Comparison of ENCODE assay signal across 20 cellular contexts in the genomic region with DNA sequence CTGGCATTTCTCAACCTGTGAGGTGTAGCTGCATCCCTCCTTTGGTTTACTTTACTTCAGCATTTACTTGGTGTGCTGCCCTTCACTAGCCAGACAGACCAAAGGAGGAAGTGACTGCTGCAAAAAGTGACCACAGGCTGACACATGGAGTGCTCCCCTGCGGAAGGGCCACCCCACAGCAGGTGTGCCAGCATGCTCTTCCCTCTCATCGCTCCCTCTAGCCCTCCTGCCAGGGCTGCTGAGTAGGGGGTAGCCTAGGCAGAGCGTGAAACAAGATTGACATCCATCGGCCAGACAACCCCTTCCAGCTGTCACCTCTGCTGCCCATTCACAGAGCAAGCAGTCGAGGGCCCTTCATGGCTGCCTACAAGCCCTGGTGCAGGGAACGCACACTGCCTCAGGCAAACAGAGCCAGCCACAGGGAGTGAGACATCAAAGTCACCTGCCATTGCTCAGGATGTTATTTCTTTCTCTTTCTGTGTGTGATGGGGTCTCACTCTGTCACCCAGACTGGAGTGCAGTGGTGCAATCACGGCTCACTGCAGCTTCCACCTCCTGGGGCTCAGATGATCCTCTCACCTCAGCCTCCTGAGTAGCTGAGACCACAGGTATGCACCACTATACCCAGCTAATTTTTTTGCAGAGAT.
DNase-seq lines count a peak whose midpoint lies in the region; ATAC-seq and TF ChIP-seq lines count a peak whose summit lies in the region.
"Had no signal": no experiment of that assay in that cellular context is flagged by ENCODE, and none has a peak within 500 bp of the region (broad histone marks: within the 10 kb centered on the region; RNA-seq: fewer than 3 reads in every experiment).

No MANE protein-coding gene starts in this region.

- H3K4me1 Mint-ChIP-seq in activated CD8-positive, alpha-beta memory T cell treated with anti-CD3 and anti-CD28 coated beads, Interleukin-2, amount 10 ng/mL, durations not matched to agents 7 days and 5 days, result peaks cover 6% of the 10 kb centered on the region
- H3K4me1 Mint-ChIP-seq in HFFc6 (ENCODE audit: low read depth), result no peaks in the 10 kb centered on the region; the same call in 1 of the 2 replicates
- H3K4me1 Mint-ChIP-seq in osteocyte (ENCODE audit: unreplicated experiment), result peaks cover 23% of the 10 kb centered on the region
- H3K4me1 Mint-ChIP-seq: stimulated activated effector memory CD8-positive, alpha-beta T cell treated with anti-CD3 and anti-CD28 coated beads, Interleukin-12 subunit alpha, Interleukin-12 subunit beta, amount 100 ng/mL, for 72 hours had no signal

- no peak overlapping the region for H3K4me3 ChIP-seq in coronary artery
- H3K4me3 ChIP-seq: body of pancreas, pancreas had no signal

- CTCF ChIA-PET in activated CD8-positive, alpha-beta memory T cell treated with anti-CD3 and anti-CD28 coated beads, Interleukin-2, amount 10 ng/mL, durations not matched to agents 7 days and 5 days (lab: Charles Lee), result no interaction called here

- no peak overlapping the region for H3K4me3 Mint-ChIP-seq in activated CD8-positive, alpha-beta memory T cell treated with anti-CD3 and anti-CD28 coated beads, Interleukin-2, amount 10 ng/mL, durations not matched to agents 7 days and 5 days
- H3K4me3 Mint-ChIP-seq in HFFc6, result no peak overlapping the region
- no peak overlapping the region for H3K4me3 Mint-ChIP-seq in osteocyte (ENCODE audit: unreplicated experiment)
- H3K4me3 Mint-ChIP-seq: activated naive CD4-positive, alpha-beta T cell treated with anti-CD3 and anti-CD28 coated beads, Interleukin-2, amount 50 U/mL, for 24 hours; activated T-cell treated with anti-CD3 and anti-CD28 coated beads, Interleukin-2, amount 50 U/mL, for 72 hours; CD8-positive, alpha-beta T cell; endodermal cell; stimulated activated effector memory CD8-positive, alpha-beta T cell treated with anti-CD3 and anti-CD28 coated beads, Interleukin-12 subunit alpha, Interleukin-12 subunit beta, amount 100 ng/mL, for 72 hours had no signal

- TF ChIP-seq CTCF in coronary artery (IDR thresholded peaks at IDR 0.05) (no peak), HFFc6 (IDR thresholded peaks at IDR 0.05) (no peak), osteocyte (IDR thresholded peaks at IDR 0.05) (no peak)

- no peak overlapping the region for H3K27ac ChIP-seq in coronary artery
- H3K27ac ChIP-seq: body of pancreas, pancreas, VCaP had no signal

- no peak for ATAC-seq in activated CD8-positive, alpha-beta memory T cell treated with anti-CD3 and anti-CD28 coated beads, Interleukin-2, amount 10 ng/mL, durations not matched to agents 7 days and 5 days
- no peak for ATAC-seq in left lobe of liver
- ATAC-seq: activated T-cell treated with anti-CD3 and anti-CD28 coated beads, Interleukin-2, amount 50 U/mL, for 72 hours; body of pancreas; CD8-positive, alpha-beta T cell; sciatic nerve; stimulated activated effector memory CD8-positive, alpha-beta T cell treated with anti-CD3 and anti-CD28 coated beads, Interleukin-12 subunit alpha, Interleukin-12 subunit beta, amount 100 ng/mL, for 72 hours had no signal

- no peak overlapping the region for H3K27ac Mint-ChIP-seq in activated CD8-positive, alpha-beta memory T cell treated with anti-CD3 and anti-CD28 coated beads, Interleukin-2, amount 10 ng/mL, durations not matched to agents 7 days and 5 days
- H3K27ac Mint-ChIP-seq in HFFc6, result no peak overlapping the region
- H3K27ac Mint-ChIP-seq in osteocyte (ENCODE audit: unreplicated experiment), result no peak overlapping the region
- H3K27ac Mint-ChIP-seq: activated naive CD4-positive, alpha-beta T cell treated with anti-CD3 and anti-CD28 coated beads, Interleukin-2, amount 50 U/mL, for 24 hours; activated T-cell treated with anti-CD3 and anti-CD28 coated beads, Interleukin-2, amount 50 U/mL, for 72 hours; CD8-positive, alpha-beta T cell; endodermal cell; stimulated activated effector memory CD8-positive, alpha-beta T cell treated with anti-CD3 and anti-CD28 coated beads, Interleukin-12 subunit alpha, Interleukin-12 subunit beta, amount 100 ng/mL, for 72 hours had no signal

- H3K36me3 Mint-ChIP-seq in activated CD8-positive, alpha-beta memory T cell treated with anti-CD3 and anti-CD28 coated beads, Interleukin-2, amount 10 ng/mL, durations not matched to agents 7 days and 5 days, result no peaks in the 10 kb centered on the region
- H3K36me3 Mint-ChIP-seq in HFFc6 (ENCODE audit: low read depth), result no peaks in the 10 kb centered on the region
- no peaks in the 10 kb centered on the region for H3K36me3 Mint-ChIP-seq in osteocyte (ENCODE audit: unreplicated experiment)
- H3K36me3 Mint-ChIP-seq: activated naive CD4-positive, alpha-beta T cell treated with anti-CD3 and anti-CD28 coated beads, Interleukin-2, amount 50 U/mL, for 24 hours; CD8-positive, alpha-beta T cell; stimulated activated effector memory CD8-positive, alpha-beta T cell treated with anti-CD3 and anti-CD28 coated beads, Interleukin-12 subunit alpha, Interleukin-12 subunit beta, amount 100 ng/mL, for 72 hours had no signal

- no peaks in the 10 kb centered on the region for H3K27me3 Mint-ChIP-seq in activated CD8-positive, alpha-beta memory T cell treated with anti-CD3 and anti-CD28 coated beads, Interleukin-2, amount 10 ng/mL, durations not matched to agents 7 days and 5 days
- peaks cover 14% of the 10 kb centered on the region; the same call in 1 of the 2 replicates for H3K27me3 Mint-ChIP-seq in HFFc6 (ENCODE audit: insufficient read depth)
- no peaks in the 10 kb centered on the region for H3K27me3 Mint-ChIP-seq in osteocyte (ENCODE audit: unreplicated experiment)
- H3K27me3 Mint-ChIP-seq: activated naive CD4-positive, alpha-beta T cell treated with anti-CD3 and anti-CD28 coated beads, Interleukin-2, amount 50 U/mL, for 24 hours had no signal

- DNase-seq in activated CD8-positive, alpha-beta memory T cell treated with anti-CD3 and anti-CD28 coated beads, Interleukin-2, amount 50 U/mL, for 48 hours, result peak; percentile 47
- no peak for DNase-seq in activated CD8-positive, alpha-beta memory T cell treated with anti-CD3 and anti-CD28 coated beads, Interleukin-2, amount 10 ng/mL, durations not matched to agents 7 days and 5 days
- DNase-seq in NOMO-1 treated with DMSO at 0.1 percent for 48 hours (lab: John Stamatoyannopoulos, UW; ENCODE audit: unreplicated experiment) (peak; percentile 34), coronary artery (ENCODE audit: low spot score) (peak; percentile 59), retina (peak; percentile 16), HFFc6 (no peak), left lobe of liver (ENCODE audit: low spot score) (no peak), osteocyte (ENCODE audit: extremely low spot score, unreplicated experiment) (no peak)
- DNase-seq: activated CD4-positive, alpha-beta T cell treated with anti-CD3 and anti-CD28 coated beads, Interleukin-2, amount 50 U/mL, for 48 hours; activated T-cell treated with anti-CD3 and anti-CD28 coated beads, Interleukin-2, amount 50 U/mL, for 72 hours; body of pancreas; glutamatergic neuron; KG1; pancreas had no signal

- no peaks in the 10 kb centered on the region for H3K9me3 Mint-ChIP-seq in activated CD8-positive, alpha-beta memory T cell treated with anti-CD3 and anti-CD28 coated beads, Interleukin-2, amount 10 ng/mL, durations not matched to agents 7 days and 5 days (ENCODE audit: low read depth)
- no peaks in the 10 kb centered on the region for H3K9me3 Mint-ChIP-seq in HFFc6
- no peaks in the 10 kb centered on the region for H3K9me3 Mint-ChIP-seq in osteocyte (ENCODE audit: unreplicated experiment)
- H3K9me3 Mint-ChIP-seq: activated naive CD4-positive, alpha-beta T cell treated with anti-CD3 and anti-CD28 coated beads, Interleukin-2, amount 50 U/mL, for 24 hours; activated T-cell treated with anti-CD3 and anti-CD28 coated beads, Interleukin-2, amount 50 U/mL, for 72 hours; CD8-positive, alpha-beta T cell; endodermal cell; stimulated activated effector memory CD8-positive, alpha-beta T cell treated with anti-CD3 and anti-CD28 coated beads, Interleukin-12 subunit alpha, Interleukin-12 subunit beta, amount 100 ng/mL, for 72 hours had no signal

Comparison
In these comparisons a context has a peak if more than half of its experiments do, and no peak if none do; other contexts are left out.
1. DNase-seq: peak in activated CD8-positive, alpha-beta memory T cell treated with anti-CD3 and anti-CD28 coated beads, Interleukin-2, amount 50 U/mL, for 48 hours (single experiment), NOMO-1 treated with DMSO at 0.1 percent for 48 hours (single experiment), coronary artery (single experiment) and retina (single experiment); none in activated CD8-positive, alpha-beta memory T cell treated with anti-CD3 and anti-CD28 coated beads, Interleukin-2, amount 10 ng/mL, durations not matched to agents 7 days and 5 days (single experiment), HFFc6 (single experiment), left lobe of liver (single experiment) and osteocyte (single experiment).